In genomic region chr17:14299261-14300093, GRCh38 we compare ENCODE assay signal across 8 cellular contexts. TPM values are rescaled to one million over a fixed set of nuclear protein-coding genes. Genes with fewer than 3 reads are reported as not detected.
DNase-seq lines count a peak whose midpoint lies in the region; ATAC-seq and TF ChIP-seq lines count a peak whose summit lies in the region.

No MANE protein-coding gene starts in this region.

- no peak for ATAC-seq in body of pancreas

- H3K9ac ChIP-seq in BLaER1 (peak overlapping the region; percentile 70), NT2/D1 (ENCODE audit: insufficient read length, low read depth) (no peak overlapping the region), liver (ENCODE audit: low read depth in 1 of 2, low read length in 2 of 2) (peak overlapping the region; percentile 50 to 65), stomach smooth muscle (ENCODE audit: low read length in 2 of 2) (no peak overlapping the region)

- DNase-seq in NT2/D1 (ENCODE audit: low read depth, low spot score) (no peak), body of pancreas (peak; percentile 21 to 34 (median 28)), NCI-H1436 treated with DMSO at 0.1 percent for 48 hours (lab: John Stamatoyannopoulos, UW) (no peak), NCI-H2227 (lab: John Stamatoyannopoulos, UW; ENCODE audit: unreplicated experiment) (no peak), caudate nucleus (lab: John Stamatoyannopoulos, UW) (no peak)

- TF ChIP-seq CTCF in body of pancreas (IDR thresholded peaks at IDR 0.05), result no peak
- TF ChIP-seq CTCF in liver (IDR thresholded peaks at IDR 0.05; ENCODE audit: low read depth, low read length, missing input control), result no peak

- H3K4me2 ChIP-seq in BLaER1, result peak overlapping the region; percentile 94

- H3K4me3 ChIP-seq in BLaER1, result peak overlapping the region; percentile 97
- H3K4me3 ChIP-seq in NT2/D1 (ENCODE audit: insufficient read length, low read depth), result peak overlapping the region; percentile 28
- H3K4me3 ChIP-seq in body of pancreas, result no peak overlapping the region
- peak overlapping the region; percentile 36 to 69 (median 49) for H3K4me3 ChIP-seq in liver (ENCODE audit: low read depth in 1 of 3, low read length in 3 of 3)
- H3K4me3 ChIP-seq in stomach smooth muscle (ENCODE audit: low read length in 2 of 2), result peak overlapping the region; percentile 18 to 77

- H3K9me3 ChIP-seq in BLaER1 (no peaks in the 10 kb centered on the region), NT2/D1 (ENCODE audit: insufficient read depth, low read length) (no peaks in the 10 kb centered on the region), body of pancreas (no peaks in the 10 kb centered on the region), liver (ENCODE audit: control insufficient read depth in 4 of 4, low read length in 3 of 4) (no peaks in the 10 kb centered on the region), stomach smooth muscle (ENCODE audit: control insufficient read depth in 2 of 2, low read length in 2 of 2) (no peaks in the 10 kb centered on the region)

- H3K4me1 ChIP-seq in BLaER1 (peaks cover 58% of the 10 kb centered on the region), NT2/D1 (ENCODE audit: insufficient read depth, insufficient read length) (peaks cover 11% of the 10 kb centered on the region), body of pancreas (peaks cover 69% of the 10 kb centered on the region), liver (ENCODE audit: control insufficient read depth in 4 of 4, insufficient read depth in 4 of 4, low read length in 3 of 4) (peaks cover 3 to 33% (median 14%) of the 10 kb centered on the region in 4 donors), stomach smooth muscle (ENCODE audit: control insufficient read depth, insufficient read depth, low read length) (peaks cover 45% of the 10 kb centered on the region)

- H3K36me3 ChIP-seq in BLaER1 (0 out of 2 replicates have a peak, but pooled peaks cover 1% of the 10 kb centered on the region), NT2/D1 (ENCODE audit: insufficient read depth, insufficient read length, low read length) (no peaks in the 10 kb centered on the region), body of pancreas (replicated peaks in 1 of 2; ENCODE audit: insufficient read depth in 1 of 2, low read depth in 2 of 2) (no peaks in the 10 kb centered on the region), liver (ENCODE audit: control insufficient read depth in 4 of 4, insufficient read depth in 3 of 4, low read depth in 1 of 4, low read length in 3 of 4) (no peaks in the 10 kb centered on the region), stomach smooth muscle (ENCODE audit: control insufficient read depth in 2 of 2, insufficient read depth in 2 of 2, low read length in 2 of 2) (no peaks in the 10 kb centered on the region)

- no peaks in the 10 kb centered on the region for H3K27me3 ChIP-seq in BLaER1
- H3K27me3 ChIP-seq in NT2/D1 (ENCODE audit: insufficient read depth, insufficient read length), result peaks cover 93% of the 10 kb centered on the region
- H3K27me3 ChIP-seq in body of pancreas, result peaks cover 0 to 39% of the 10 kb centered on the region in 2 donors
- no peaks in the 10 kb centered on the region for H3K27me3 ChIP-seq in liver (ENCODE audit: control insufficient read depth in 4 of 4, insufficient read depth in 4 of 4, low read length in 3 of 4)
- peaks cover 61 to 95% of the 10 kb centered on the region in 2 donors for H3K27me3 ChIP-seq in stomach smooth muscle (ENCODE audit: control insufficient read depth in 1 of 2, insufficient read depth in 2 of 2, low read length in 2 of 2)

- no peak for TF ChIP-seq RAD21 in liver (IDR thresholded peaks at IDR 0.05)

- peaks cover 34% of the 10 kb centered on the region for H4K20me1 ChIP-seq in BLaER1

- WGBS in body of pancreas, 2 donors, result 3 to 7% methylated on average over 11 to 52 of the region's 52 CpGs
- WGBS in liver, result 3% methylated on average over 52 of the region's 52 CpGs

- TF ChIP-seq POLR2A in body of pancreas (IDR thresholded peaks at IDR 0.05), result no peak

- intact Hi-C loops in body of pancreas (cut with DNase I), result loop anchor here (5.0 kb wide), 2 partner anchors 628 to 697 kb away; partner anchors contain the start of gene HS3ST3A1

- H3K27ac ChIP-seq in BLaER1 (peak overlapping the region; percentile 67), body of pancreas (no peak overlapping the region), liver (ENCODE audit: low read depth in 1 of 2, low read length in 2 of 2) (peak overlapping the region; percentile 89 to 98), stomach smooth muscle (ENCODE audit: low read length) (no peak overlapping the region), caudate nucleus (ENCODE audit: low read depth, low read length) (no peak overlapping the region)

TF ChIP-seq in liver, 16 proteins besides CTCF, POLR2A, EP300 and RAD21:
- TF ChIP-seq NR2F2 (IDR thresholded peaks at IDR 0.05) (peak; percentile 80), FOXA1 (IDR thresholded peaks at IDR 0.05) (no peak), FOXA2 (IDR thresholded peaks at IDR 0.05) (no peak), REST (IDR thresholded peaks at IDR 0.05) (peak; percentile 9), MAX (IDR thresholded peaks at IDR 0.05) (peak; percentile 10)

RNA-seq across cellular contexts. Expression of gene HS3ST3B1, which starts 1.4 kb away (rescaled TPM):
- total RNA-seq in body of pancreas (1 to 10 TPM in 1 of 2 donors, under 1 TPM in 1; 0.99 to 1.6 TPM), liver (10 to 100 TPM; 26.9 to 33.5 TPM)
- 10 to 100 TPM; 11.9 to 17.8 TPM for polyA plus RNA-seq in liver

Comparison
In these comparisons a context has a peak if more than half of its experiments do, and no peak if none do; other contexts are left out.
1. H3K27ac ChIP-seq: peak in BLaER1 (single experiment) and liver (2 of 2); none in body of pancreas (0 of 4), stomach smooth muscle (single experiment) and caudate nucleus (single experiment).
2. H3K4me3 ChIP-seq: peak in BLaER1 (single experiment), NT2/D1 (single experiment), liver (3 of 3) and stomach smooth muscle (2 of 2); none in body of pancreas (0 of 2).
3. H3K9ac ChIP-seq: peak in BLaER1 (single experiment) and liver (2 of 2); none in NT2/D1 (single experiment) and stomach smooth muscle (0 of 2).
4. DNase-seq: peak in body of pancreas (4 of 4); none in NT2/D1 (single experiment), NCI-H1436 treated with DMSO at 0.1 percent for 48 hours (single experiment), NCI-H2227 (single experiment) and caudate nucleus (0 of 61).
5. RNA of gene HS3ST3B1, which starts 1.4 kb away (total RNA-seq): 26.9 to 33.5 TPM in liver; 0.99 to 1.6 TPM in body of pancreas; every median in the first group is over 10 times any median in the second.